9 cellular contexts compared by ENCODE assay signal in genomic region chr3:196207159-196207832, GRCh38. TPM values are rescaled to one million over a fixed set of nuclear protein-coding genes. Genes with fewer than 3 reads are reported as not detected.
A peak's percentile ranks its signal among the peaks of the same experiment; 100 is the strongest.
DNase-seq lines count a peak whose midpoint lies in the region; ATAC-seq, FAIRE-seq and TF ChIP-seq lines count a peak whose summit lies in the region.
"Had no signal": no experiment of that assay in that cellular context is flagged by ENCODE, and none has a peak within 500 bp of the region (broad histone marks: within the 10 kb centered on the region; RNA-seq: fewer than 3 reads in every experiment).

No MANE protein-coding gene starts in this region.

- POLR2A ChIA-PET in CD8-positive, alpha-beta memory T cell (lab: Charles Lee): no interaction called here
- POLR2A ChIA-PET in SK-N-SH (lab: Yijun Ruan, JAX) (interaction anchor here (0.9 kb wide), 1 partner anchor 132 kb away, joined by 3 read pairs; no protein-coding TSS in a partner anchor), H1 (lab: Charles Lee; ENCODE audit: partially characterized antibody) (interaction anchor here (1.0 to 1.5 kb wide), 2 partner anchors 10 to 128 kb away, joined by 3 read pairs; no protein-coding TSS in a partner anchor)

- FAIRE-seq in H1 (lab: Jason Lieb, UNC): no peak

- no peaks in the 10 kb centered on the region for H3F3A ChIP-seq in SK-N-SH (replicated peaks; ENCODE audit: insufficient read depth)

- no peak overlapping the region for H2BK12ac ChIP-seq in H1 (ENCODE audit: low read depth, low read length)

- no peaks in the 10 kb centered on the region for H3K27me3 ChIP-seq in CD8-positive, alpha-beta memory T cell (ENCODE audit: insufficient read depth, low read length, poor library complexity, severe bottlenecking)
- H3K27me3 ChIP-seq in SK-N-SH (ENCODE audit: insufficient read depth): no peaks in the 10 kb centered on the region
- peaks cover 0 to 11% (median 8%) of the 10 kb centered on the region in 4 experiments; a peak in 5 of 7 replicates for H3K27me3 ChIP-seq in H1 (replicated peaks in 1 of 4; ENCODE audit: control insufficient read depth in 3 of 4, extremely low read depth in 1 of 4, insufficient read depth in 3 of 4, low read length in 3 of 4)

- H2BK15ac ChIP-seq in H1 (ENCODE audit: low read length): no peak overlapping the region

- H2BK20ac ChIP-seq in H1 (ENCODE audit: low read length): no peak overlapping the region

- no peaks in the 10 kb centered on the region for H3K9me3 Mint-ChIP-seq in CD8-positive, alpha-beta memory T cell
- H3K9me3 Mint-ChIP-seq in nephron progenitor cell: peaks cover 23% of the 10 kb centered on the region

- H3K9me2 ChIP-seq in SK-N-SH: no peaks in the 10 kb centered on the region

- no peak overlapping the region for H3K23ac ChIP-seq in H1 (ENCODE audit: insufficient read length)

- H3K79me2 ChIP-seq in SK-N-SH (ENCODE audit: insufficient read depth): no peaks in the 10 kb centered on the region
- no peaks in the 10 kb centered on the region for H3K79me2 ChIP-seq in H1 (ENCODE audit: control insufficient read depth in 1 of 2, insufficient read depth in 2 of 2, low read length in 2 of 2)

- H4K20me1 ChIP-seq in SK-N-SH (ENCODE audit: insufficient read depth): no peaks in the 10 kb centered on the region
- no peaks in the 10 kb centered on the region for H4K20me1 ChIP-seq in H1 (replicated peaks in 1 of 2; ENCODE audit: control insufficient read depth in 1 of 2, insufficient read depth in 2 of 2, low read length in 2 of 2)

- DNase-seq in CD8-positive, alpha-beta memory T cell: peak in 2 of 5 donors; percentile 30 to 60
- DNase-seq in SK-N-SH (peak; percentile 98), H1 (ENCODE audit: low read depth in 1 of 2, low spot score in 2 of 2) (no peak), nephron progenitor cell (peak; percentile 52), NCI-H2196 (lab: John Stamatoyannopoulos, UW; ENCODE audit: unreplicated experiment) (no peak), HCEC 1CT (no peak), SKM-1 (lab: John Stamatoyannopoulos, UW; ENCODE audit: unreplicated experiment) (no peak)

- no peaks in the 10 kb centered on the region for H3K23me2 ChIP-seq in H1 (ENCODE audit: low read depth, low read length)

- TF ChIP-seq RAD21 in SK-N-SH (IDR thresholded peaks at IDR 0.05; ENCODE audit: low read length): no peak
- TF ChIP-seq RAD21 in H1 (IDR thresholded peaks at IDR 0.05 in 1 of 2, conservative IDR thresholded peaks at IDR 0.05 in 1 of 2; ENCODE audit: low read depth in 2 of 2, low read length in 2 of 2): no peak

- H3K4ac ChIP-seq in H1 (replicated peaks; ENCODE audit: insufficient read length, low read depth, low read length): no peak overlapping the region

- H4K8ac ChIP-seq in H1 (ENCODE audit: extremely low read depth, insufficient read depth, low read length): peak overlapping the region; percentile 28; the same call in 1 of the 2 replicates

- no peak overlapping the region for H3K27ac ChIP-seq in CD8-positive, alpha-beta memory T cell (ENCODE audit: low read depth, low read length)
- H3K27ac ChIP-seq in SK-N-SH (ENCODE audit: low read depth in 2 of 2, low read length in 1 of 2): no peak overlapping the region
- H3K27ac ChIP-seq in H1 (ENCODE audit: low read depth, low read length): no peak overlapping the region

- H3K4me3 ChIP-seq in CD8-positive, alpha-beta memory T cell (ENCODE audit: low read length): peak overlapping the region; percentile 28
- H3K4me3 ChIP-seq in SK-N-SH (ENCODE audit: low read depth in 2 of 2, low read length in 1 of 2) (peak overlapping the region; percentile 44 to 48; a peak in 3 of 4 replicates), H1 (ENCODE audit: extremely low read depth in 1 of 4, insufficient read depth in 2 of 4, low read depth in 3 of 4, low read length in 4 of 4) (peak overlapping the region; percentile 39 to 79 (median 58))

- peaks cover 9 to 19% (median 10%) of the 10 kb centered on the region in 3 donors for H3K4me1 Mint-ChIP-seq in CD8-positive, alpha-beta memory T cell
- peaks cover 21% of the 10 kb centered on the region for H3K4me1 Mint-ChIP-seq in nephron progenitor cell

- H3K9ac ChIP-seq in SK-N-SH (no peak overlapping the region), H1 (replicated peaks in 1 of 4; ENCODE audit: extremely low read depth in 1 of 4, low read depth in 3 of 4, low read length in 3 of 4) (no peak overlapping the region)

- TF ChIP-seq EP300 in SK-N-SH (IDR thresholded peaks at IDR 0.05; ENCODE audit: borderline replicate concordance in 1 of 2, low read depth in 1 of 2, low read length in 1 of 2): no peak
- TF ChIP-seq EP300 in H1 (IDR thresholded peaks at IDR 0.05; ENCODE audit: borderline replicate concordance in 1 of 2, low read depth in 2 of 2, low read length in 2 of 2): no peak

- no peak for TF ChIP-seq CTCF in SK-N-SH (IDR thresholded peaks at IDR 0.05)
- no peak for TF ChIP-seq CTCF in H1 (IDR thresholded peaks at IDR 0.05; ENCODE audit: control extremely low read depth in 1 of 3, insufficient read depth in 1 of 3, low read depth in 1 of 3, low read length in 3 of 3)
- TF ChIP-seq CTCF in nephron progenitor cell (IDR thresholded peaks at IDR 0.05): no peak

- H3K36me3 Mint-ChIP-seq in CD8-positive, alpha-beta memory T cell: no peaks in the 10 kb centered on the region
- H3K36me3 Mint-ChIP-seq in nephron progenitor cell (ENCODE audit: low read depth): peaks cover 5% of the 10 kb centered on the region

- ATAC-seq in GM21515 (IDR thresholded peaks at IDR 0.05; ENCODE audit: unreplicated experiment): no peak

- H3K9me3 ChIP-seq in CD8-positive, alpha-beta memory T cell (ENCODE audit: low read length): no peaks in the 10 kb centered on the region
- H3K9me3 ChIP-seq in SK-N-SH (no peaks in the 10 kb centered on the region), H1 (ENCODE audit: insufficient read depth in 2 of 2, low read depth in 1 of 2, low read length in 1 of 2) (no peaks in the 10 kb centered on the region)

- CTCF ChIA-PET in CD8-positive, alpha-beta memory T cell (lab: Charles Lee): interaction anchor here (1.1 to 2.2 kb wide), 3 partner anchors 10 to 134 kb away, joined by 3 to 20 read pairs (median 7); no protein-coding TSS in a partner anchor
- CTCF ChIA-PET in SK-N-SH (lab: Yijun Ruan, JAX) (interaction anchor here (0.7 to 1.4 kb wide), 4 partner anchors 11 to 134 kb away, joined by 4 to 9 read pairs (median 7); no protein-coding TSS in a partner anchor), H1 (lab: Charles Lee; ENCODE audit: partially characterized antibody) (interaction anchor here (0.6 to 1.2 kb wide), 5 partner anchors 15 to 238 kb away, joined by 3 to 4 read pairs (median 4); no protein-coding TSS in a partner anchor)

- no peaks in the 10 kb centered on the region for H3K79me1 ChIP-seq in H1 (ENCODE audit: low read depth, low read length)

- no peak overlapping the region for H2AK5ac ChIP-seq in H1 (ENCODE audit: low read depth, low read length)

- no peak overlapping the region for H3K14ac ChIP-seq in H1 (ENCODE audit: insufficient read length)

- 40% methylated on average over 8 of the region's 70 CpGs for WGBS in SK-N-SH (ENCODE audit: low lambda C conversion rate)
- 19% methylated on average over 23 of the region's 70 CpGs; no CpG with 5 or more reads in 1 of the 2 experiments for WGBS in H1 (ENCODE audit: extremely low coverage in 1 of 2, insufficient coverage in 1 of 2, insufficient read length in 1 of 2, insufficient replicate concordance in 2 of 2, low coverage in 1 of 2, low lambda C conversion rate in 2 of 2, missing lambda C conversion rate in 1 of 2), 2 experiments

- H3K18ac ChIP-seq in H1 (ENCODE audit: extremely low read depth, low read length): 0 out of 2 replicates have a peak overlapping the region, but pooled peaks have one; percentile 19

- H3K36me3 ChIP-seq in CD8-positive, alpha-beta memory T cell (ENCODE audit: insufficient read depth, low read length): no peaks in the 10 kb centered on the region
- H3K36me3 ChIP-seq in SK-N-SH (replicated peaks in 1 of 2; ENCODE audit: control insufficient read depth in 1 of 2, insufficient read depth in 2 of 2, low read length in 1 of 2) (no peaks in the 10 kb centered on the region), H1 (ENCODE audit: control insufficient read depth in 2 of 4, insufficient read depth in 4 of 4, low read length in 3 of 4) (no peaks in the 10 kb centered on the region)

- H3K4me1 ChIP-seq in CD8-positive, alpha-beta memory T cell (ENCODE audit: insufficient read depth, low read length): peaks cover 9% of the 10 kb centered on the region
- H3K4me1 ChIP-seq in SK-N-SH (ENCODE audit: control insufficient read depth in 1 of 2, insufficient read depth in 2 of 2, low read depth in 1 of 2, low read length in 1 of 2) (peaks cover 0 to 7% of the 10 kb centered on the region in 2 experiments; a peak in 1 of 4 replicates), H1 (replicated peaks in 1 of 4; ENCODE audit: control insufficient read depth in 3 of 4, insufficient read depth in 4 of 4, low read length in 3 of 4) (peaks cover 0 to 11% (median 5%) of the 10 kb centered on the region in 4 experiments; a peak in 5 of 7 replicates)

- no peak overlapping the region for H4K5ac ChIP-seq in H1 (ENCODE audit: insufficient read length, low read depth, low read length)

- H2BK5ac ChIP-seq in H1 (ENCODE audit: low read depth, low read length): no peak overlapping the region

- TF ChIP-seq POLR2A in H1 (IDR thresholded peaks at IDR 0.05; ENCODE audit: control extremely low read depth in 1 of 2, low read depth in 2 of 2, low read length in 2 of 2): no peak

- peak overlapping the region; percentile 81; the same call in 1 of the 2 replicates for H2AFZ ChIP-seq in SK-N-SH (ENCODE audit: low read depth)
- H2AFZ ChIP-seq in H1 (ENCODE audit: low read length): 0 out of 2 replicates have a peak overlapping the region, but pooled peaks have one; percentile 28

- H3K27me3 Mint-ChIP-seq in CD8-positive, alpha-beta memory T cell: peaks cover 1 to 11% of the 10 kb centered on the region in 2 donors
- H3K27me3 Mint-ChIP-seq in nephron progenitor cell (ENCODE audit: low read depth, poor library complexity): peaks cover 53% of the 10 kb centered on the region

- H2BK120ac ChIP-seq in H1 (replicated peaks; ENCODE audit: low read depth, low read length): no peak overlapping the region

- H3K27ac Mint-ChIP-seq in CD8-positive, alpha-beta memory T cell: peak overlapping the region in 2 of 8 donors; percentile 12 to 71
- H3K27ac Mint-ChIP-seq in nephron progenitor cell: no peak overlapping the region

- peak overlapping the region; percentile 81 to 91 (median 85) for H3K4me3 Mint-ChIP-seq in CD8-positive, alpha-beta memory T cell
- peak overlapping the region; percentile 67 for H3K4me3 Mint-ChIP-seq in nephron progenitor cell

- no peak overlapping the region for H4K91ac ChIP-seq in H1 (replicated peaks; ENCODE audit: insufficient read length, low read length)

- no peak overlapping the region for H3K56ac ChIP-seq in H1 (replicated peaks; ENCODE audit: insufficient read length, low read depth, low read length)

- H3K4me2 ChIP-seq in SK-N-SH: peak overlapping the region; percentile 62
- H3K4me2 ChIP-seq in H1 (ENCODE audit: insufficient read depth in 1 of 2, low read depth in 2 of 2, low read length in 2 of 2): peak overlapping the region; percentile 69 to 86

RNA-seq across cellular contexts. Expression of gene ZDHHC19, which starts 3.9 kb away (rescaled TPM):
- total RNA-seq in CD8-positive, alpha-beta memory T cell: not detected
- not detected for polyA plus RNA-seq in CD8-positive, alpha-beta memory T cell
- polyA plus RNA-seq in SK-N-SH (2012; rRNA removed): not detected in 2 replicates
- polyA plus RNA-seq in SK-N-SH (2012; cell fraction: cytosol; rRNA removed): 0.07 TPM in 1 of 2 replicates, not detected in the other
- polyA plus RNA-seq in SK-N-SH (2012; cell fraction: nucleus; rRNA removed): 0.35 and 0.39 TPM in 2 replicates
- total RNA-seq in H1 (2021; fragmentation: NEBNext Ultra II Directional; extraction: Animal tissue kit (Norgen Biotek cat#: 25700)): 4.1 and 4.5 TPM in 2 replicates
- polyA plus RNA-seq in H1 (2011; rRNA removed): 2.5 and 4.9 TPM in 2 replicates
- polyA plus RNA-seq in H1 (2011; cell fraction: cytosol; rRNA removed): 1.4 TPM
- 6.2 TPM for polyA plus RNA-seq in H1 (2011; cell fraction: nucleus; rRNA removed)
- 3.8 to 10.5 TPM (median 6.0 TPM) in 4 replicates for polyA plus RNA-seq in H1 (2012, experiment 1 of 2)
- polyA plus RNA-seq in H1 (2012, experiment 2 of 2): 8.0 TPM
- polyA plus RNA-seq in H1 (2013, experiment 1 of 2): 6.4 TPM
- 5.5 TPM for polyA plus RNA-seq in H1 (2013, experiment 2 of 2)
- polyA minus RNA-seq in H1 (2011; rRNA and poly(A)+ RNA removed): 0.69 and 1.1 TPM in 2 replicates
- 1.7 TPM for polyA minus RNA-seq in H1 (2011; cell fraction: cytosol; rRNA and poly(A)+ RNA removed)
- not detected for polyA minus RNA-seq in H1 (2011; cell fraction: nucleus; rRNA and poly(A)+ RNA removed)
- total RNA-seq: myocyte had no signal

RNA-seq across cellular contexts. Expression of gene SLC51A, which starts 9.0 kb away (rescaled TPM):
- not detected for total RNA-seq in CD8-positive, alpha-beta memory T cell
- polyA plus RNA-seq in CD8-positive, alpha-beta memory T cell: 1.1 TPM
- not detected in 2 replicates for polyA plus RNA-seq in SK-N-SH (2012; rRNA removed)
- not detected in 2 replicates for polyA plus RNA-seq in SK-N-SH (2012; cell fraction: cytosol; rRNA removed)
- not detected in 2 replicates for polyA plus RNA-seq in SK-N-SH (2012; cell fraction: nucleus; rRNA removed)
- total RNA-seq in H1 (2021; fragmentation: NEBNext Ultra II Directional; extraction: Animal tissue kit (Norgen Biotek cat#: 25700)): 7.7 and 9.8 TPM in 2 replicates
- polyA plus RNA-seq in H1 (2011; rRNA removed): 6.3 and 8.3 TPM in 2 replicates
- 6.1 TPM for polyA plus RNA-seq in H1 (2011; cell fraction: cytosol; rRNA removed)
- 16.9 TPM for polyA plus RNA-seq in H1 (2011; cell fraction: nucleus; rRNA removed)
- 12.4 to 16.0 TPM (median 13.1 TPM) in 4 replicates for polyA plus RNA-seq in H1 (2012, experiment 1 of 2)
- polyA plus RNA-seq in H1 (2012, experiment 2 of 2): 9.8 TPM
- polyA plus RNA-seq in H1 (2013, experiment 1 of 2): 16.6 TPM
- polyA plus RNA-seq in H1 (2013, experiment 2 of 2): 17.1 TPM
- 4.7 and 6.5 TPM in 2 replicates for polyA minus RNA-seq in H1 (2011; rRNA and poly(A)+ RNA removed)
- 5.9 TPM for polyA minus RNA-seq in H1 (2011; cell fraction: cytosol; rRNA and poly(A)+ RNA removed)
- polyA minus RNA-seq in H1 (2011; cell fraction: nucleus; rRNA and poly(A)+ RNA removed): 6.0 TPM
- total RNA-seq: myocyte had no signal

Comparison
In these comparisons a context has a peak if more than half of its experiments do, and no peak if none do; other contexts are left out.
1. DNase-seq: peak in SK-N-SH (single experiment) and nephron progenitor cell (single experiment); none in H1 (0 of 2), NCI-H2196 (single experiment), HCEC 1CT (single experiment) and SKM-1 (single experiment).
2. Peak in every context shown above with its lines, with median percentiles within 50 percentile points of each other: H3K4me3 ChIP-seq.